17 cellular contexts compared by ENCODE assay signal in the genomic region with DNA sequence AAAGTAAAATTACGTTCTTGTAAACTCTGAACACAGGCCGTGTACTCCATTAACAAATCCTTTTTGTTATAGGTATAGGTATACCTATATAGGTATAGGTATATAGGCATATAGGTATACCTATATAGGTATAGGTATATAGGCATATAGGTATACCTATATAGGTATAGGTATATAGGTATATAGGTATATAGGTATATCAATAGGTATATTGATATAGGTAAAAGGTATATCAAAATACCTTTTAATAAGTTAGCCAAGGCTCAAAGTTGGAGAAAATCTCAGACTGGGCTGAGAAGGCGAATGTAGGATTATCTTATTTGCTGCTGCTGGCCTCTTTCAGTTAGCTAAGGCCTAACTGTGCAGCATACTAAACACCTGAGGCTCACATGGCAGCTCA. TPM values are rescaled to one million over a fixed set of nuclear protein-coding genes. Genes with fewer than 3 reads are reported as not detected.
DNase-seq lines count a peak whose midpoint lies in the region; ATAC-seq and TF ChIP-seq lines count a peak whose summit lies in the region.
"Had no signal": no experiment of that assay in that cellular context is flagged by ENCODE, and none has a peak within 500 bp of the region (broad histone marks: within the 10 kb centered on the region; RNA-seq: fewer than 3 reads in every experiment).

No MANE protein-coding gene starts in this region.

- peak overlapping the region; percentile 16 for H3K4me2 ChIP-seq in mammary epithelial cell (ENCODE audit: insufficient read depth, low read depth, low read length)
- peak overlapping the region; percentile 84 for H3K4me2 ChIP-seq in Loucy (ENCODE audit: low read depth, low read length, poor library complexity, severe bottlenecking)
- H3K4me2 ChIP-seq in hepatocyte: peak overlapping the region; percentile 6
- H3K4me2 ChIP-seq: A549, BLaER1 had no signal

- H3K4me3 ChIP-seq in mammary epithelial cell (replicated peaks in 1 of 3; ENCODE audit: insufficient read depth in 1 of 3, low read depth in 2 of 3, low read length in 3 of 3) (no peak overlapping the region), breast epithelium (no peak overlapping the region), Loucy (ENCODE audit: low read length, poor library complexity, severe bottlenecking) (peak overlapping the region; percentile 91), hepatocyte (no peak overlapping the region), mucosa of descending colon (no peak overlapping the region)
- H3K4me3 ChIP-seq: A549, BLaER1, GM23248, HAP-1, K562 had no signal

- H3K9ac ChIP-seq in mammary epithelial cell (ENCODE audit: insufficient read depth, low read length) (no peak overlapping the region), Loucy (ENCODE audit: low read depth, low read length, poor library complexity, severe bottlenecking) (no peak overlapping the region)
- H3K9ac ChIP-seq: BLaER1, GM23248 had no signal

- no peaks in the 10 kb centered on the region for H3F3A ChIP-seq in Loucy (ENCODE audit: low read depth)

- H4K20me1 ChIP-seq in mammary epithelial cell (ENCODE audit: insufficient read depth, low read length): no peaks in the 10 kb centered on the region
- peaks cover 47% of the 10 kb centered on the region for H4K20me1 ChIP-seq in Loucy (ENCODE audit: insufficient read depth, low read length, poor library complexity, severe bottlenecking)
- peaks cover 13% of the 10 kb centered on the region for H4K20me1 ChIP-seq in hepatocyte (ENCODE audit: insufficient read depth, poor library complexity, severe bottlenecking)

- H3K79me2 ChIP-seq in mammary epithelial cell (ENCODE audit: insufficient read depth, low read length) (peaks cover 73% of the 10 kb centered on the region), Loucy (ENCODE audit: insufficient read depth, low read length) (peaks cover 66% of the 10 kb centered on the region), hepatocyte (peaks cover 79% of the 10 kb centered on the region)

- in situ Hi-C loops in mammary epithelial cell (cut with MboI; ENCODE audit: low sequenced_read_pairs in 2 of 2): no loop called here

- H3K9me2 ChIP-seq in Loucy (replicated peaks; ENCODE audit: low read depth, low read length) (no peaks in the 10 kb centered on the region), hepatocyte (replicated peaks; ENCODE audit: insufficient read depth) (no peaks in the 10 kb centered on the region)

- TF ChIP-seq CTCF in mammary epithelial cell (conservative IDR thresholded peaks at IDR 0.05 in 1 of 2, IDR thresholded peaks at IDR 0.05 in 1 of 2; ENCODE audit: extremely low read depth in 1 of 2, insufficient read depth in 1 of 2, low read depth in 1 of 2, low read length in 2 of 2): no peak
- no peak for TF ChIP-seq CTCF in breast epithelium (IDR thresholded peaks at IDR 0.05)
- TF ChIP-seq CTCF in Loucy (conservative IDR thresholded peaks at IDR 0.05; ENCODE audit: low read length): no peak
- TF ChIP-seq CTCF in hepatocyte (IDR thresholded peaks at IDR 0.05; ENCODE audit: poor library complexity): no peak
- TF ChIP-seq CTCF in mucosa of descending colon (IDR thresholded peaks at IDR 0.05): no peak

- dilution Hi-C loops in mammary epithelial cell (cut with HindIII; ENCODE audit: low sequenced_read_pairs): no loop called here

- H3K36me3 ChIP-seq in mammary epithelial cell (ENCODE audit: insufficient read depth, low read length) (peaks cover 2% of the 10 kb centered on the region), breast epithelium (no peaks in the 10 kb centered on the region), Loucy (ENCODE audit: insufficient read depth, low read length) (no peaks in the 10 kb centered on the region; the same call in 1 of the 2 replicates), hepatocyte (replicated peaks; ENCODE audit: insufficient read depth, low read depth) (no peaks in the 10 kb centered on the region), mucosa of descending colon (ENCODE audit: low read depth) (no peaks in the 10 kb centered on the region)

- H3K4me1 ChIP-seq in mammary epithelial cell (ENCODE audit: insufficient read depth, low read length): peaks cover 19% of the 10 kb centered on the region
- H3K4me1 ChIP-seq in breast epithelium: peaks cover 0 to 9% of the 10 kb centered on the region in 2 donors
- H3K4me1 ChIP-seq in Loucy (ENCODE audit: insufficient read depth, low read length, poor library complexity, severe bottlenecking): peaks cover 61% of the 10 kb centered on the region
- H3K4me1 ChIP-seq in hepatocyte (ENCODE audit: insufficient read depth): peaks cover 3% of the 10 kb centered on the region
- peaks cover 22% of the 10 kb centered on the region for H3K4me1 ChIP-seq in mucosa of descending colon (ENCODE audit: low read depth)

- no peak for TF ChIP-seq POLR2A in breast epithelium (IDR thresholded peaks at IDR 0.05)

- intact Hi-C loops in mammary epithelial cell (cut with micrococcal nuclease) (no loop called here), breast epithelium (cut with DNase I; ENCODE audit: low total_unique reads) (no loop called here), mucosa of descending colon (cut with DNase I, micrococcal nuclease) (no loop called here)

- DNase-seq in mammary epithelial cell: no peak
- DNase-seq in breast epithelium (ENCODE audit: low spot score in 2 of 2): no peak
- no peak for DNase-seq in hepatocyte (ENCODE audit: low spot score)
- no peak for DNase-seq in LoVo (ENCODE audit: low spot score)
- DNase-seq in effector CD8-positive, alpha-beta T cell (lab: John Stamatoyannopoulos, UW): no peak
- no peak for DNase-seq in mucosa of descending colon
- DNase-seq: Calu3; CD4-positive, alpha-beta memory T cell; DMS79 treated with DMSO at 0.1 percent for 48 hours; EL; GM23248 had no signal

- BruUV-seq in mammary epithelial cell (replicated peaks; lab: Mats Ljungman, UMichigan): no TSS peak

- no peaks in the 10 kb centered on the region for H3K27me3 ChIP-seq in mammary epithelial cell (ENCODE audit: insufficient read depth, low read length)
- no peaks in the 10 kb centered on the region for H3K27me3 ChIP-seq in breast epithelium
- H3K27me3 ChIP-seq in Loucy (ENCODE audit: insufficient read depth, low read length, poor library complexity, severe bottlenecking): no peaks in the 10 kb centered on the region
- no peaks in the 10 kb centered on the region for H3K27me3 ChIP-seq in hepatocyte
- H3K27me3 ChIP-seq: BLaER1 had no signal

- H3K27ac ChIP-seq in mammary epithelial cell (ENCODE audit: insufficient read depth, low read depth, low read length) (no peak overlapping the region), breast epithelium (no peak overlapping the region), hepatocyte (no peak overlapping the region)
- H3K27ac ChIP-seq: 22Rv1, A549, BLaER1, GM23248 had no signal

- WGBS in mammary epithelial cell (ENCODE audit: low coverage, missing lambda C conversion rate): 96% methylated on average over 3 of the region's 3 CpGs
- WGBS in hepatocyte (ENCODE audit: low lambda C conversion rate, missing lambda C conversion rate): 93% methylated on average over 3 of the region's 3 CpGs

- H2AFZ ChIP-seq in mammary epithelial cell (ENCODE audit: low read depth, low read length): no peak overlapping the region
- no peak overlapping the region for H2AFZ ChIP-seq in Loucy (ENCODE audit: low read length)
- no peak overlapping the region for H2AFZ ChIP-seq in hepatocyte
- H2AFZ ChIP-seq: GM23248 had no signal

- CTCF ChIA-PET in mammary epithelial cell (lab: Charles Lee; ENCODE audit: low non-redundant PET): no interaction called here

- ATAC-seq in mucosa of descending colon: no peak
- ATAC-seq: A549, K562 had no signal

- no peaks in the 10 kb centered on the region for H3K9me3 ChIP-seq in mammary epithelial cell (replicated peaks; ENCODE audit: insufficient read depth, low read length)
- H3K9me3 ChIP-seq in breast epithelium: no peaks in the 10 kb centered on the region
- no peaks in the 10 kb centered on the region for H3K9me3 ChIP-seq in Loucy (ENCODE audit: insufficient read depth, low read depth, low read length)
- H3K9me3 ChIP-seq in hepatocyte (ENCODE audit: low read depth): no peaks in the 10 kb centered on the region
- no peaks in the 10 kb centered on the region for H3K9me3 ChIP-seq in mucosa of descending colon
- H3K9me3 ChIP-seq: A549, BLaER1, HAP-1 had no signal

RNA-seq across cellular contexts. Expression of a gene that starts 3.4 kb away (rescaled TPM):
- total RNA-seq in mammary epithelial cell: 10 to 100 TPM; 72.1 to 72.8 TPM
- polyA plus RNA-seq in mammary epithelial cell: 30.9 TPM
- polyA minus RNA-seq in mammary epithelial cell: 55.6 TPM
- total RNA-seq in breast epithelium: 10 to 100 TPM; 64.6 to 93.1 (median 73.5) TPM
- 90.4 and 101 TPM in 2 replicates for total RNA-seq in hepatocyte
- polyA plus RNA-seq in hepatocyte: 68.9 and 79.0 TPM in 2 replicates
- 10 to 100 TPM; 55.4 to 79.3 (median 56.5) TPM for total RNA-seq in mucosa of descending colon

Comparison
In these comparisons a context has a peak if more than half of its experiments do, and no peak if none do; other contexts are left out.
1. H3K4me2 ChIP-seq: peak in every context shown above with its lines; median percentile 84 in Loucy; 16 in mammary epithelial cell; 6 in hepatocyte.